ENCODE assay signal across 23 cellular contexts in the genomic region with DNA sequence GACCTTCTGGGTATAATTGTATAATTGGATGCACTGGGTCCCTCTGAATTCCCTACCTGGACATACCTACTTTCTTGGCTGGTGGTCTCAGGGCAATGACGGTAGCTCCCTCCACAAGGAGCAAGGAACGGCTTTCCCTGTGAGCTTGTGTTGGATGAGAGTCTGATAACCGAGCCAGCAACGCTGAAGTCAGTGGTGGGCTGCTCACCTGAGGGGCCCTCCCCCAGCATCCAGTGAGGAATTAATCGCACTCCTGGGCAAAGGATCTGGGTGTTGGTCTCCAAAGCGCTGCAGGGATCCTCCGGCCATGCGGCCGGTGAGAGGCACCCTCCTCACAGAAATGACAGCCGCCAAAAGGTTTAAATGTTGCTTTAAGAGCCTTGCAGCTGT. TPM values are rescaled to one million over a fixed set of nuclear protein-coding genes. Genes with fewer than 3 reads are reported as not detected.
DNase-seq lines count a peak whose midpoint lies in the region; ATAC-seq and TF ChIP-seq lines count a peak whose summit lies in the region.
"Had no signal": no experiment of that assay in that cellular context is flagged by ENCODE, and none has a peak within 500 bp of the region (broad histone marks: within the 10 kb centered on the region; RNA-seq: fewer than 3 reads in every experiment).

No MANE protein-coding gene starts in this region.

- no peak overlapping the region for H2BK12ac ChIP-seq in H9 (ENCODE audit: insufficient read length, low read depth, low read length)

- H3K4me1 Mint-ChIP-seq in H9: peaks cover 5 to 9% of the 10 kb centered on the region in 2 experiments
- H3K4me1 Mint-ChIP-seq in endodermal cell: no peaks in the 10 kb centered on the region

- TF ChIP-seq CTCF in H9 (conservative IDR thresholded peaks at IDR 0.05) (no peak), endodermal cell (conservative IDR thresholded peaks at IDR 0.05) (no peak)

- no peak overlapping the region for H2BK20ac ChIP-seq in H9 (ENCODE audit: low read depth, low read length, poor library complexity, severe bottlenecking)

- DNase-seq in H9 (peak; percentile 22), NT2/D1 (ENCODE audit: low read depth, low spot score) (no peak), endodermal cell (peak; percentile 37), ureter (ENCODE audit: low spot score) (peak; percentile 8), SKM-1 treated with dmso at 0.1 percent for 144 hours (lab: John Stamatoyannopoulos, UW; ENCODE audit: unreplicated experiment) (no peak), COLO668 (lab: John Stamatoyannopoulos, UW; ENCODE audit: unreplicated experiment) (no peak)
- DNase-seq: 8988T; ACHN; AML-193; BE2C; Caco-2; CD4-positive, alpha-beta T cell; CD8-positive, alpha-beta memory T cell; DMS153; DND-41; GM23248; H7 had no signal

- no peak overlapping the region for H2AK5ac ChIP-seq in H9 (ENCODE audit: insufficient read length, low read length)

- no peak overlapping the region for H3K4me2 ChIP-seq in H9 (ENCODE audit: insufficient read depth, insufficient read length, low read length)
- H3K4me2 ChIP-seq: A549; BLaER1 treated with 17β-estradiol and CSF1 and Interleukin-3, amounts not matched to agents 10 nM and 100 nM had no signal

- H2BK15ac ChIP-seq in H9 (ENCODE audit: low read depth, low read length): no peak overlapping the region

- no peak overlapping the region for H3K23ac ChIP-seq in H9 (ENCODE audit: insufficient read length, low read depth, low read length)

- H3K9me3 Mint-ChIP-seq in H9 (peaks cover 9 to 11% of the 10 kb centered on the region in 2 experiments; a peak in 4 of 5 replicates), endodermal cell (peaks cover 5% of the 10 kb centered on the region)
- H3K9me3 Mint-ChIP-seq: CD4-positive, alpha-beta T cell had no signal

- H3T11ph ChIP-seq in H9 (ENCODE audit: low read length): no peak overlapping the region

- H2BK120ac ChIP-seq in H9 (ENCODE audit: low read depth, low read length, poor library complexity, severe bottlenecking): no peak overlapping the region

- H3K36me3 ChIP-seq in NT2/D1 (ENCODE audit: insufficient read depth, insufficient read length, low read length): no peaks in the 10 kb centered on the region
- no peaks in the 10 kb centered on the region for H3K36me3 ChIP-seq in endodermal cell (ENCODE audit: control insufficient read depth, insufficient read depth, low read length)
- H3K36me3 ChIP-seq: BE2C; BLaER1 treated with 17β-estradiol and CSF1 and Interleukin-3, amounts not matched to agents 10 nM and 100 nM had no signal

- no peaks in the 10 kb centered on the region for H3K23me2 ChIP-seq in H9 (ENCODE audit: insufficient read length, low read depth, low read length, poor library complexity, severe bottlenecking)

- no peaks in the 10 kb centered on the region for H3K27me3 ChIP-seq in H9 (ENCODE audit: insufficient read depth, low read length)
- H3K27me3 ChIP-seq in NT2/D1 (ENCODE audit: insufficient read depth, insufficient read length): no peaks in the 10 kb centered on the region
- H3K27me3 ChIP-seq in endodermal cell (ENCODE audit: control insufficient read depth, insufficient read depth, low read length, poor library complexity, severe bottlenecking): no peaks in the 10 kb centered on the region
- H3K27me3 ChIP-seq: BE2C; BLaER1 treated with 17β-estradiol and CSF1 and Interleukin-3, amounts not matched to agents 10 nM and 100 nM had no signal

- H3K4ac ChIP-seq in H9 (ENCODE audit: low read depth, low read length): no peak overlapping the region

- H2AFZ ChIP-seq in H9 (ENCODE audit: low read length): no peak overlapping the region
- H2AFZ ChIP-seq: GM23248 had no signal

- no peak overlapping the region for H4K91ac ChIP-seq in H9 (ENCODE audit: insufficient read length, low read depth, low read length)

- H2BK5ac ChIP-seq in H9 (ENCODE audit: insufficient read length, low read length): no peak overlapping the region

- H4K8ac ChIP-seq in H9 (replicated peaks; ENCODE audit: insufficient read length, low read depth, low read length): no peak overlapping the region

- H3K36me3 Mint-ChIP-seq in H9 (ENCODE audit: insufficient read depth in 1 of 3, low read depth in 3 of 3): peaks cover 3 to 9% (median 4%) of the 10 kb centered on the region in 3 experiments; a peak in 5 of 7 replicates
- no peaks in the 10 kb centered on the region for H3K36me3 Mint-ChIP-seq in endodermal cell (ENCODE audit: low read depth)
- H3K36me3 Mint-ChIP-seq: CD14-positive monocyte; CD8-positive, alpha-beta memory T cell had no signal

- no peaks in the 10 kb centered on the region; the same call in 1 of the 2 replicates for H3K27me3 Mint-ChIP-seq in H9 (ENCODE audit: low read depth)
- H3K27me3 Mint-ChIP-seq in endodermal cell (ENCODE audit: insufficient read depth): no peaks in the 10 kb centered on the region

- no peak overlapping the region for H3K18ac ChIP-seq in H9 (ENCODE audit: insufficient read length, low read depth, low read length)

- WGBS in H9 (ENCODE audit: extremely low coverage, insufficient read length, low lambda C conversion rate): no CpG with 5 or more reads among the region's 10 CpGs
- 71 to 77% methylated on average over 9 to 10 of the region's 10 CpGs for WGBS in endodermal cell (ENCODE audit: insufficient coverage in 1 of 2, insufficient read length in 1 of 2), 2 experiments

- H3K14ac ChIP-seq in H9 (ENCODE audit: insufficient read depth, low read length): no peak overlapping the region; the same call in 1 of the 2 replicates

- no peaks in the 10 kb centered on the region for H3K79me1 ChIP-seq in H9 (ENCODE audit: insufficient read depth, low read depth, low read length, poor library complexity, severe bottlenecking)

- no peak overlapping the region for H3K9ac ChIP-seq in H9 (ENCODE audit: extremely low read depth, insufficient read length, low read length)
- peak overlapping the region; percentile 34 for H3K9ac ChIP-seq in NT2/D1 (ENCODE audit: insufficient read length, low read depth)
- no peak overlapping the region for H3K9ac ChIP-seq in endodermal cell (ENCODE audit: extremely low read depth, low read length, poor library complexity, severe bottlenecking)
- H3K9ac ChIP-seq: BLaER1 treated with 17β-estradiol and CSF1 and Interleukin-3, amounts not matched to agents 10 nM and 100 nM; GM23248 had no signal

- H3K9me3 ChIP-seq in H9 (ENCODE audit: control insufficient read depth, low read depth, low read length) (no peaks in the 10 kb centered on the region), NT2/D1 (ENCODE audit: insufficient read depth, low read length) (no peaks in the 10 kb centered on the region; the same call in 1 of the 2 replicates), endodermal cell (ENCODE audit: control insufficient read depth, low read length) (no peaks in the 10 kb centered on the region)
- H3K9me3 ChIP-seq: A549; BE2C; BLaER1 treated with 17β-estradiol and CSF1 and Interleukin-3, amounts not matched to agents 10 nM and 100 nM; Caco-2 had no signal

- H3K27ac ChIP-seq in H9 (ENCODE audit: insufficient read length, low read depth, low read length): no peak overlapping the region
- no peak overlapping the region for H3K27ac ChIP-seq in endodermal cell (ENCODE audit: low read depth, low read length)
- H3K27ac ChIP-seq: A549; BLaER1 treated with 17β-estradiol and CSF1 and Interleukin-3, amounts not matched to agents 10 nM and 100 nM; GM23248 had no signal

- H3K4me3 ChIP-seq in NT2/D1 (ENCODE audit: insufficient read length, low read depth): no peak overlapping the region
- no peak overlapping the region for H3K4me3 ChIP-seq in endodermal cell (ENCODE audit: low read length)
- H3K4me3 ChIP-seq: A549; BLaER1 treated with 17β-estradiol and CSF1 and Interleukin-3, amounts not matched to agents 10 nM and 100 nM; GM23248 had no signal

- H3K27ac Mint-ChIP-seq in H9 (no peak overlapping the region), endodermal cell (no peak overlapping the region)
- H3K27ac Mint-ChIP-seq: CD14-positive monocyte; CD4-positive, alpha-beta T cell; CD8-positive, alpha-beta memory T cell had no signal

- no peaks in the 10 kb centered on the region for H3K79me2 ChIP-seq in H9 (ENCODE audit: insufficient read depth, low read length)

- ATAC-seq in HG03139 (IDR thresholded peaks at IDR 0.05; ENCODE audit: unreplicated experiment) (no peak), GM21723 (IDR thresholded peaks at IDR 0.05; ENCODE audit: unreplicated experiment) (no peak)
- ATAC-seq: A549, HCT116 had no signal

- H4K20me1 ChIP-seq in H9 (ENCODE audit: control insufficient read depth, insufficient read depth, insufficient read length): no peaks in the 10 kb centered on the region
- H4K20me1 ChIP-seq: BLaER1 treated with 17β-estradiol and CSF1 and Interleukin-3, amounts not matched to agents 10 nM and 100 nM had no signal

- no peak overlapping the region for H3K56ac ChIP-seq in H9 (ENCODE audit: insufficient read length, low read depth, low read length)

- H3K4me1 ChIP-seq in H9 (ENCODE audit: insufficient read depth, low read length) (no peaks in the 10 kb centered on the region; the same call in 1 of the 2 replicates), NT2/D1 (ENCODE audit: insufficient read depth, insufficient read length) (peaks cover 14% of the 10 kb centered on the region), endodermal cell (ENCODE audit: control insufficient read depth, insufficient read depth, low read length) (no peaks in the 10 kb centered on the region)
- H3K4me1 ChIP-seq: BE2C, Caco-2 had no signal

- H4K5ac ChIP-seq in H9 (ENCODE audit: insufficient read length, low read depth, low read length): no peak overlapping the region

- H3K4me3 Mint-ChIP-seq in H9 (no peak overlapping the region), endodermal cell (no peak overlapping the region)
- H3K4me3 Mint-ChIP-seq: CD14-positive monocyte; CD4-positive, alpha-beta T cell; CD8-positive, alpha-beta memory T cell had no signal

RNA-seq across cellular contexts. Expression of gene LONRF2, which starts 47.1 kb away (rescaled TPM):
- 2.4 and 2.7 TPM in 2 replicates for total RNA-seq in H9 (2021)
- total RNA-seq in endodermal cell: under 1 TPM; 0.40 to 0.71 TPM
- polyA plus RNA-seq in endodermal cell (2013, experiment 1 of 2): 0.39 TPM
- 0.37 TPM for polyA plus RNA-seq in endodermal cell (2013, experiment 2 of 2)
- total RNA-seq in ureter: 3.6 TPM
- total RNA-seq: Caco-2, H7 had no signal
- polyA plus RNA-seq: CD14-positive monocyte; CD8-positive, alpha-beta memory T cell; GM23248 had no signal

Comparison
In these comparisons a context has a peak if more than half of its experiments do, and no peak if none do; other contexts are left out.
1. DNase-seq: peak in H9 (single experiment), endodermal cell (single experiment) and ureter (single experiment); none in NT2/D1 (single experiment), SKM-1 treated with dmso at 0.1 percent for 144 hours (single experiment) and COLO668 (single experiment).